Comparison of ENCODE assay signal across 8 cellular contexts in genomic region chr1:228646717-228647522, GRCh38.
DNase-seq lines count a peak whose midpoint lies in the region; ATAC-seq, FAIRE-seq and TF ChIP-seq lines count a peak whose summit lies in the region.

No MANE protein-coding gene starts in this region.

- TF ChIP-seq CTCF in A673 (conservative IDR thresholded peaks at IDR 0.05; ENCODE audit: low read depth, low read length) (no peak), GM12865 (IDR thresholded peaks at IDR 0.05; ENCODE audit: insufficient read depth, low read depth, low read length, missing control alignments) (no peak), WERI-Rb-1 (IDR thresholded peaks at IDR 0.05; ENCODE audit: low read depth, low read length) (no peak), endothelial cell of umbilical vein (IDR thresholded peaks at IDR 0.05; ENCODE audit: extremely low read depth in 1 of 2, insufficient read depth in 1 of 2, low read depth in 1 of 2, low read length in 2 of 2) (no peak), upper lobe of right lung (IDR thresholded peaks at IDR 0.05) (no peak)

- peak; percentile 77 for ATAC-seq in upper lobe of right lung

- CTCF ChIA-PET in A673 (lab: Charles Lee) (no interaction called here), endothelial cell of umbilical vein (lab: Charles Lee) (no interaction called here)

- no peaks in the 10 kb centered on the region for H4K20me1 ChIP-seq in endothelial cell of umbilical vein (replicated peaks; ENCODE audit: control insufficient read depth, extremely low read depth, insufficient read depth, low read length)

- H3K4me1 ChIP-seq in A673 (ENCODE audit: insufficient read depth, low read length, poor library complexity, severe bottlenecking), result no peaks in the 10 kb centered on the region
- peaks cover 4% of the 10 kb centered on the region for H3K4me1 ChIP-seq in endothelial cell of umbilical vein (ENCODE audit: control insufficient read depth, extremely low read depth, insufficient read depth, low read length)
- peaks cover 17% of the 10 kb centered on the region for H3K4me1 ChIP-seq in mucosa of stomach (ENCODE audit: control insufficient read depth, insufficient read depth, low read length)
- H3K4me1 ChIP-seq in upper lobe of right lung, result peaks cover 19% of the 10 kb centered on the region

- no TSS peak for BruUV-seq in A673 (replicated peaks; lab: Mats Ljungman, UMichigan)
- BruUV-seq in endothelial cell of umbilical vein (replicated peaks; lab: Mats Ljungman, UMichigan), result no TSS peak

- POLR2A ChIA-PET in A673 (lab: Charles Lee; ENCODE audit: low non-redundant PET), result no interaction called here
- POLR2A ChIA-PET in endothelial cell of umbilical vein (lab: Charles Lee), result no interaction called here

- H3K9me3 ChIP-seq in A673 (ENCODE audit: low read depth, low read length, poor library complexity, severe bottlenecking), result no peaks in the 10 kb centered on the region
- H3K9me3 ChIP-seq in WERI-Rb-1 (ENCODE audit: severe bottlenecking), result no peaks in the 10 kb centered on the region
- H3K9me3 ChIP-seq in endothelial cell of umbilical vein (replicated peaks; ENCODE audit: control insufficient read depth, insufficient read depth, low read length), result no peaks in the 10 kb centered on the region
- no peaks in the 10 kb centered on the region for H3K9me3 ChIP-seq in mucosa of stomach (ENCODE audit: control insufficient read depth, low read length)
- H3K9me3 ChIP-seq in upper lobe of right lung, result no peaks in the 10 kb centered on the region

- H3K27me3 ChIP-seq in A673 (replicated peaks; ENCODE audit: insufficient read depth, low read depth, low read length, poor library complexity) (peaks cover 13% of the 10 kb centered on the region), WERI-Rb-1 (ENCODE audit: insufficient read depth, low read depth, severe bottlenecking) (peaks cover 2% of the 10 kb centered on the region), endothelial cell of umbilical vein (ENCODE audit: control insufficient read depth in 2 of 2, insufficient read depth in 2 of 2, low read length in 2 of 2) (peaks cover 25 to 39% of the 10 kb centered on the region in 2 experiments), mucosa of stomach (ENCODE audit: control insufficient read depth, insufficient read depth, low read length) (peaks cover 43% of the 10 kb centered on the region), upper lobe of right lung (peaks cover 50% of the 10 kb centered on the region)

- DNase-seq in A673 (ENCODE audit: low spot score) (peak; percentile 56), GM12865 (ENCODE audit: low read depth) (peak; percentile 41), NCI-H1092 treated with DMSO at 0.1 percent for 48 hours (lab: John Stamatoyannopoulos, UW) (peak; percentile 77), WERI-Rb-1 (peak; percentile 8), endothelial cell of umbilical vein (ENCODE audit: low read depth, low spot score) (peak; percentile 5), upper lobe of right lung (no peak), GM19238 (ENCODE audit: insufficient read length, low spot score) (no peak)

- no peaks in the 10 kb centered on the region for H3K79me2 ChIP-seq in endothelial cell of umbilical vein (ENCODE audit: control insufficient read depth, insufficient read depth, low read length)

- FAIRE-seq in endothelial cell of umbilical vein (lab: Jason Lieb, UNC), result no peak

- peak overlapping the region; percentile 49 for H2AFZ ChIP-seq in endothelial cell of umbilical vein (ENCODE audit: low read depth, low read length)

- peak overlapping the region; percentile 25 for H3K4me2 ChIP-seq in endothelial cell of umbilical vein (ENCODE audit: insufficient read depth, low read length)

- H3K27ac ChIP-seq in A673 (ENCODE audit: low read depth, low read length, poor library complexity, severe bottlenecking) (no peak overlapping the region), WERI-Rb-1 (no peak overlapping the region), endothelial cell of umbilical vein (ENCODE audit: insufficient read depth, low read depth, low read length) (no peak overlapping the region), upper lobe of right lung (no peak overlapping the region)

- TF ChIP-seq POLR2A in endothelial cell of umbilical vein (IDR thresholded peaks at IDR 0.05; ENCODE audit: low read depth, low read length), result no peak

- peak overlapping the region; percentile 42 for H3K4me3 ChIP-seq in A673 (ENCODE audit: low read depth, low read length, poor library complexity, severe bottlenecking)
- H3K4me3 ChIP-seq in GM12865 (ENCODE audit: low read depth, low read length), result peak overlapping the region; percentile 44
- peak overlapping the region; percentile 48 for H3K4me3 ChIP-seq in WERI-Rb-1 (ENCODE audit: low read depth, low read length)
- H3K4me3 ChIP-seq in endothelial cell of umbilical vein (replicated peaks in 1 of 3; ENCODE audit: insufficient read depth in 1 of 3, low read depth in 1 of 3, low read length in 3 of 3), result peak overlapping the region in 2 of 3 experiments; percentile 17 to 29
- peak overlapping the region; percentile 41 for H3K4me3 ChIP-seq in mucosa of stomach (ENCODE audit: low read length)
- peak overlapping the region; percentile 56 for H3K4me3 ChIP-seq in upper lobe of right lung

- no peaks in the 10 kb centered on the region for H3K9me1 ChIP-seq in endothelial cell of umbilical vein (replicated peaks; ENCODE audit: control insufficient read depth, extremely low read depth, insufficient read depth, low read length)

- H3K9ac ChIP-seq in endothelial cell of umbilical vein (replicated peaks; ENCODE audit: extremely low read depth, insufficient read depth, low read length) (no peak overlapping the region), mucosa of stomach (ENCODE audit: low read length) (peak overlapping the region; percentile 31)

- dilution Hi-C loops in endothelial cell of umbilical vein (cut with MboI; ENCODE audit: extremely low pct_ligation_motif_present, low sequenced_read_pairs), result no loop called here

- H3K36me3 ChIP-seq in A673 (ENCODE audit: insufficient read depth, low read length, poor library complexity, severe bottlenecking), result no peaks in the 10 kb centered on the region
- no peaks in the 10 kb centered on the region for H3K36me3 ChIP-seq in WERI-Rb-1
- no peaks in the 10 kb centered on the region for H3K36me3 ChIP-seq in endothelial cell of umbilical vein (ENCODE audit: control insufficient read depth in 2 of 2, extremely low read depth in 1 of 2, insufficient read depth in 2 of 2, low read length in 2 of 2)
- no peaks in the 10 kb centered on the region for H3K36me3 ChIP-seq in mucosa of stomach (ENCODE audit: control insufficient read depth, insufficient read depth, low read length)
- no peaks in the 10 kb centered on the region for H3K36me3 ChIP-seq in upper lobe of right lung

- intact Hi-C loops in A673 (cut with micrococcal nuclease; ENCODE audit: unreplicated experiment), result no loop called here
- intact Hi-C loops in endothelial cell of umbilical vein (cut with micrococcal nuclease), result no loop called here
- intact Hi-C loops in upper lobe of right lung (cut with DNase I), result no loop called here

TF ChIP-seq in endothelial cell of umbilical vein, 7 proteins besides CTCF, POLR2A, EP300 and RAD21:
- no peak for TF ChIP-seq FOS (IDR thresholded peaks at IDR 0.05; ENCODE audit: borderline replicate concordance, insufficient read depth, low read length)
- no peak for TF ChIP-seq EZH2 (IDR thresholded peaks at IDR 0.05; ENCODE audit: borderline replicate concordance, low read depth, low read length, severe bottlenecking)
- no peak for TF ChIP-seq GATA2 (IDR thresholded peaks at IDR 0.05; ENCODE audit: insufficient read depth, insufficient read length, low read depth, low read length)
- no peak for TF ChIP-seq MAX (IDR thresholded peaks at IDR 0.05; ENCODE audit: insufficient read depth, insufficient read length)
- TF ChIP-seq MYC (IDR thresholded peaks at IDR 0.05; ENCODE audit: low read depth, low read length), result no peak
- no peak for TF ChIP-seq POLR2AphosphoS5 (IDR thresholded peaks at IDR 0.05; ENCODE audit: insufficient read depth, low read depth, low read length)
- TF ChIP-seq JUN (IDR thresholded peaks at IDR 0.05; ENCODE audit: borderline replicate concordance, insufficient read depth, insufficient read length, low read depth), result no peak

Comparison
In these comparisons a context has a peak if more than half of its experiments do, and no peak if none do; other contexts are left out.
1. DNase-seq: peak in A673 (single experiment), GM12865 (single experiment), NCI-H1092 treated with DMSO at 0.1 percent for 48 hours (single experiment), WERI-Rb-1 (single experiment) and endothelial cell of umbilical vein (single experiment); none in upper lobe of right lung (single experiment) and GM19238 (single experiment).
2. Peak in every context shown above with its lines, with median percentiles within 50 percentile points of each other: H3K4me3 ChIP-seq.